9 cellular contexts compared by ENCODE assay signal in genomic region chr16:8850279-8850885, GRCh38. TPM values are rescaled to one million over a fixed set of nuclear protein-coding genes. Genes with fewer than 3 reads are reported as not detected.
DNase-seq lines count a peak whose midpoint lies in the region; ATAC-seq and TF ChIP-seq lines count a peak whose summit lies in the region.
"Had no signal": no experiment of that assay in that cellular context is flagged by ENCODE, and none has a peak within 500 bp of the region (broad histone marks: within the 10 kb centered on the region; RNA-seq: fewer than 3 reads in every experiment).

No MANE protein-coding gene starts in this region.

- no peaks in the 10 kb centered on the region for H3K27me3 ChIP-seq in Loucy (ENCODE audit: insufficient read depth, low read length, poor library complexity, severe bottlenecking)
- no peaks in the 10 kb centered on the region for H3K27me3 ChIP-seq in body of pancreas
- H3K27me3 ChIP-seq in lung (ENCODE audit: control insufficient read depth, insufficient read depth), result no peaks in the 10 kb centered on the region
- H3K27me3 ChIP-seq in prostate gland (replicated peaks; ENCODE audit: insufficient read depth), result no peaks in the 10 kb centered on the region
- H3K27me3 ChIP-seq: dorsolateral prefrontal cortex had no signal

- H3K4me3 ChIP-seq in Loucy (ENCODE audit: low read length, poor library complexity, severe bottlenecking) (no peak overlapping the region), body of pancreas (no peak overlapping the region), lung (no peak overlapping the region), prostate gland (no peak overlapping the region)
- H3K4me3 ChIP-seq: dorsolateral prefrontal cortex had no signal

- peaks cover 28% of the 10 kb centered on the region for H3K4me1 Mint-ChIP-seq in CD14-positive monocyte

- no peaks in the 10 kb centered on the region for H3K9me2 ChIP-seq in Loucy (replicated peaks; ENCODE audit: low read depth, low read length)

- no peak for TF ChIP-seq POLR2A in body of pancreas (IDR thresholded peaks at IDR 0.05)
- no peak for TF ChIP-seq POLR2A in prostate gland (IDR thresholded peaks at IDR 0.05)

- ATAC-seq in body of pancreas (peak; percentile 47), lung (ENCODE audit: insufficient read depth, low FRiP score) (peak; percentile 72), GM18511 (IDR thresholded peaks at IDR 0.05; ENCODE audit: unreplicated experiment) (no peak)

- H3F3A ChIP-seq in Loucy (ENCODE audit: low read depth), result no peaks in the 10 kb centered on the region

- intact Hi-C loops in CD14-positive monocyte (cut with micrococcal nuclease), result no loop called here
- intact Hi-C loops in body of pancreas (cut with DNase I), result loop anchor here (10.0 kb wide), 1 partner anchor 46 kb away; no protein-coding TSS in a partner anchor
- intact Hi-C loops in prostate gland (cut with DNase I), result no loop called here

- H3K27ac ChIP-seq in body of pancreas (peak overlapping the region in 2 of 4 donors; percentile 22 to 52), lung (ENCODE audit: low read depth in 1 of 2, low read length in 1 of 2) (peak overlapping the region; percentile 17 to 44), prostate gland (no peak overlapping the region)

- H3K36me3 ChIP-seq in Loucy (ENCODE audit: insufficient read depth, low read length) (peaks cover 47% of the 10 kb centered on the region; the same call in 1 of the 2 replicates), body of pancreas (replicated peaks in 1 of 2; ENCODE audit: insufficient read depth in 1 of 2, low read depth in 2 of 2) (peaks cover 0 to 18% of the 10 kb centered on the region in 2 donors), lung (ENCODE audit: control insufficient read depth in 2 of 2, insufficient read depth in 2 of 2, low read length in 2 of 2) (peaks cover 5 to 42% of the 10 kb centered on the region in 2 donors), prostate gland (no peaks in the 10 kb centered on the region)

- peak overlapping the region; percentile 51 for H3K4me2 ChIP-seq in Loucy (ENCODE audit: low read depth, low read length, poor library complexity, severe bottlenecking)

- peaks cover 2 to 8% (median 6%) of the 10 kb centered on the region in 3 donors for H3K27me3 Mint-ChIP-seq in CD14-positive monocyte (ENCODE audit: low read depth in 3 of 3)

- peaks cover 85 to 95% of the 10 kb centered on the region in 2 donors for H3K36me3 Mint-ChIP-seq in CD14-positive monocyte

- DNase-seq in CD14-positive monocyte (ENCODE audit: low spot score) (peak; percentile 70), body of pancreas (peak in 1 of 4 donors; percentile 44), lung (ENCODE audit: low spot score) (no peak), prostate gland (ENCODE audit: low spot score) (no peak), NCI-H1694 (lab: John Stamatoyannopoulos, UW) (no peak), HuH-7.5 (ENCODE audit: low spot score) (no peak)

- no peak overlapping the region for H2AFZ ChIP-seq in Loucy (ENCODE audit: low read length)

- 65 to 72% methylated on average over 8 to 11 of the region's 11 CpGs for WGBS in body of pancreas, 2 donors
- WGBS in lung, 2 donors, result 15 to 39% methylated on average over 11 of the region's 11 CpGs
- 56% methylated on average over 11 of the region's 11 CpGs for WGBS in prostate gland

- no peak for TF ChIP-seq CTCF in CD14-positive monocyte (IDR thresholded peaks at IDR 0.05)
- TF ChIP-seq CTCF in Loucy (conservative IDR thresholded peaks at IDR 0.05; ENCODE audit: low read length), result no peak
- no peak for TF ChIP-seq CTCF in body of pancreas (IDR thresholded peaks at IDR 0.05)
- no peak for TF ChIP-seq CTCF in lung (IDR thresholded peaks at IDR 0.05; ENCODE audit: control extremely low read depth, extremely low read depth)
- TF ChIP-seq CTCF in prostate gland (IDR thresholded peaks at IDR 0.05), result no peak

- no peaks in the 10 kb centered on the region for H3K4me1 ChIP-seq in Loucy (ENCODE audit: insufficient read depth, low read length, poor library complexity, severe bottlenecking)
- H3K4me1 ChIP-seq in body of pancreas, result peaks cover 16% of the 10 kb centered on the region
- peaks cover 0 to 13% of the 10 kb centered on the region in 2 donors for H3K4me1 ChIP-seq in lung (ENCODE audit: control insufficient read depth in 2 of 2, insufficient read depth in 2 of 2, low read length in 2 of 2)
- H3K4me1 ChIP-seq in prostate gland (replicated peaks), result no peaks in the 10 kb centered on the region

- H4K20me1 ChIP-seq in Loucy (ENCODE audit: insufficient read depth, low read length, poor library complexity, severe bottlenecking), result no peaks in the 10 kb centered on the region

- H3K27ac Mint-ChIP-seq in CD14-positive monocyte, result peak overlapping the region; percentile 58 to 89 (median 80)

- peaks cover 0 to 5% (median 0%) of the 10 kb centered on the region in 7 donors for H3K9me3 Mint-ChIP-seq in CD14-positive monocyte

- H3K4me3 Mint-ChIP-seq in CD14-positive monocyte, result peak overlapping the region; percentile 58 to 80

- H3K9ac ChIP-seq in Loucy (ENCODE audit: low read depth, low read length, poor library complexity, severe bottlenecking), result no peak overlapping the region

- no peaks in the 10 kb centered on the region for H3K79me2 ChIP-seq in Loucy (ENCODE audit: insufficient read depth, low read length)

- H3K9me3 ChIP-seq in Loucy (ENCODE audit: insufficient read depth, low read depth, low read length), result no peaks in the 10 kb centered on the region
- no peaks in the 10 kb centered on the region for H3K9me3 ChIP-seq in body of pancreas
- H3K9me3 ChIP-seq in lung (ENCODE audit: control insufficient read depth in 2 of 2, insufficient read depth in 1 of 2, low read length in 1 of 2), result no peaks in the 10 kb centered on the region
- H3K9me3 ChIP-seq in prostate gland, result no peaks in the 10 kb centered on the region

RNA-seq across cellular contexts. Expression of gene CARHSP1, which starts 18.4 kb away (rescaled TPM):
- 10 to 100 TPM; 52.0 to 60.3 TPM for polyA plus RNA-seq in CD14-positive monocyte
- 10 to 100 TPM; 16.5 to 59.9 TPM for total RNA-seq in body of pancreas
- 10 to 100 TPM; 68.4 to 90.4 TPM for total RNA-seq in lung
- polyA plus RNA-seq in lung, result 100 to 1,000 TPM; 115 to 148 TPM
- total RNA-seq in prostate gland, result 100 to 1,000 TPM in 1 of 2 donors, 10 to 100 TPM in 1; 51.0 to 146 TPM

RNA-seq across cellular contexts. Expression of gene LITAFD, which starts 31.8 kb away (rescaled TPM):
- polyA plus RNA-seq in CD14-positive monocyte (not detected), lung (not detected)
- total RNA-seq in body of pancreas (not detected), lung (not detected), prostate gland (1 to 10 TPM in 1 of 2 donors, not detected in 1; 2.3 TPM)

RNA-seq across cellular contexts. Expression of gene PMM2, which starts 52.7 kb away (rescaled TPM):
- polyA plus RNA-seq in CD14-positive monocyte (10 to 100 TPM; 17.8 to 22.9 TPM), lung (10 to 100 TPM; 30.6 to 33.4 TPM)
- total RNA-seq in body of pancreas (100 to 1,000 TPM in 1 of 2 donors, 10 to 100 TPM in 1; 34.8 to 127 TPM), lung (10 to 100 TPM; 27.1 to 40.0 TPM), prostate gland (10 to 100 TPM; 30.6 to 39.2 TPM)

RNA-seq across cellular contexts. Expression of gene TMEM186, which starts 52.9 kb away (rescaled TPM):
- polyA plus RNA-seq in CD14-positive monocyte (1 to 10 TPM; 4.4 to 4.5 TPM), lung (1 to 10 TPM; 6.5 to 9.5 TPM)
- total RNA-seq in body of pancreas (1 to 10 TPM in 1 of 2 donors, under 1 TPM in 1; 0.99 to 3.6 TPM), lung (10 to 100 TPM in 1 of 2 donors, 1 to 10 TPM in 1; 6.9 to 10.7 TPM), prostate gland (10 to 100 TPM in 1 of 2 donors, 1 to 10 TPM in 1; 7.2 to 10.1 TPM)

Comparison
In these comparisons a context has a peak if more than half of its experiments do, and no peak if none do; other contexts are left out.
1. H3K27ac ChIP-seq: peak in lung (2 of 2); none in prostate gland (0 of 2).